9 cellular contexts compared by ENCODE assay signal in the genomic region with DNA sequence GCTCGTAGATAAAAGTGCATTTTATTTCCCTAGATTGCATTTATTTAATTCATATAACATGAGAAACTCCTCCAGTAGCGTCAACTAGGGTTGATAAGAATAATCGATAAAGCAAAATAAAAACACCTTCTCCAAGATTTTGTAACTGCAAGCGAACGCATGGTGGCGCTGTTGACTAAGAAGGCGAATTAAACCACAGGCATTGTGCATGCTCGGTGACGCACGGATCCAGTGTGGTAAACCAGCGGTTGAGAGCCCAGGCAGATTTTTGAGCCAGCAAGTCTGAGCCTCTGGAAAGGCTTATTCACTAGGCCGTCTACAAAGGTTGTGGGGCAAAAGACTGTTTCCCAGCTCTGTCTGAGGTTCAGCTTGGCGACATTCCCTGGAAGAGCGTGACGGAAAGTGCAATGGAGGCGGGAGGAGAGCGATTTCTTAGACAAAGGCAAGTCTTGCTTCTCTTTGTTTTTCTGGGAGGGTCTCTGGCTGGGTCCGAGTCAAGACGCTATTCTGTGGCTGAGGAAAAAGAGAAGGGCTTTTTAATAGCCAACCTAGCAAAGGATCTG. TPM values are rescaled to one million over a fixed set of nuclear protein-coding genes. Genes with fewer than 3 reads are reported as not detected.
DNase-seq lines count a peak whose midpoint lies in the region; ATAC-seq and TF ChIP-seq lines count a peak whose summit lies in the region.
"Had no signal": no experiment of that assay in that cellular context is flagged by ENCODE, and none has a peak within 500 bp of the region (broad histone marks: within the 10 kb centered on the region; RNA-seq: fewer than 3 reads in every experiment).

A gene (plus strand): TSS at position 231 of the 563 bp plus-strand sequence. CDS start 177 bp downstream, at position 408.

- H3K9ac ChIP-seq in ES-I3 (ENCODE audit: low read depth, low read length): peak within 1 kb of the TSS; percentile 25
- H3K9ac ChIP-seq in mammary epithelial cell (ENCODE audit: insufficient read depth, low read length): no peak within 1 kb of the TSS
- H3K9ac ChIP-seq in mesenchymal stem cell (ENCODE audit: low read length): peak within 1 kb of the TSS; percentile 66

- intact Hi-C loops in mammary epithelial cell (cut with micrococcal nuclease): no loop called here

- H2AFZ ChIP-seq in mammary epithelial cell (ENCODE audit: low read depth, low read length): peak within 1 kb of the TSS; percentile 42
- H2AFZ ChIP-seq in mesenchymal stem cell (ENCODE audit: low read depth, low read length): no peak within 1 kb of the TSS

- 39% methylated on average over 19 of the region's 19 CpGs for WGBS in mammary epithelial cell (ENCODE audit: low coverage, missing lambda C conversion rate)
- WGBS in mesenchymal stem cell: 70% methylated on average over 19 of the region's 19 CpGs

- H2BK12ac ChIP-seq in mesenchymal stem cell (ENCODE audit: low read length in 2 of 2): no peak within 1 kb of the TSS

- BruUV-seq in mammary epithelial cell (replicated peaks; lab: Mats Ljungman, UMichigan): no TSS peak

- no peak within 1 kb of the TSS for H4K91ac ChIP-seq in mesenchymal stem cell (ENCODE audit: low read length)

- H3K4me2 ChIP-seq in mammary epithelial cell (ENCODE audit: insufficient read depth, low read depth, low read length) (peak within 1 kb of the TSS; percentile 35), mesenchymal stem cell (ENCODE audit: low read length, poor library complexity, severe bottlenecking) (no peak within 1 kb of the TSS)

- no peak within 1 kb of the TSS for H3K4ac ChIP-seq in mesenchymal stem cell (ENCODE audit: low read depth in 1 of 2, low read length in 2 of 2)

- H3K4me1 ChIP-seq in ES-I3 (ENCODE audit: insufficient read depth, low read length): no peaks in the 10 kb centered on the region
- H3K4me1 ChIP-seq in mammary epithelial cell (ENCODE audit: insufficient read depth, low read length): no peaks in the 10 kb centered on the region
- H3K4me1 ChIP-seq in mesenchymal stem cell (ENCODE audit: control insufficient read depth, insufficient read depth, low read depth, low read length): peaks cover under 1% of the 10 kb centered on the region

- in situ Hi-C loops in mammary epithelial cell (cut with MboI; ENCODE audit: low sequenced_read_pairs in 2 of 2): no loop called here

- H2BK15ac ChIP-seq in mesenchymal stem cell (ENCODE audit: low read depth, poor library complexity, severe bottlenecking): no peak within 1 kb of the TSS

- H4K20me1 ChIP-seq in mammary epithelial cell (ENCODE audit: insufficient read depth, low read length): no peaks in the 10 kb centered on the region

- H3K4me3 ChIP-seq in mammary epithelial cell (replicated peaks in 1 of 3; ENCODE audit: insufficient read depth in 1 of 3, low read depth in 2 of 3, low read length in 3 of 3): peak within 1 kb of the TSS in 1 of 3 experiments; percentile 1
- H3K4me3 ChIP-seq in mesenchymal stem cell (ENCODE audit: insufficient read depth in 1 of 2, low read depth in 1 of 2, low read length in 2 of 2): peak within 1 kb of the TSS in 1 of 2 experiments; percentile 50

- dilution Hi-C loops in mammary epithelial cell (cut with HindIII; ENCODE audit: low sequenced_read_pairs): no loop called here

- H3K79me2 ChIP-seq in mammary epithelial cell (ENCODE audit: insufficient read depth, low read length): no peaks in the 10 kb centered on the region

- peak; percentile 36 to 52 for TF ChIP-seq CTCF in mammary epithelial cell (conservative IDR thresholded peaks at IDR 0.05 in 1 of 2, IDR thresholded peaks at IDR 0.05 in 1 of 2; ENCODE audit: extremely low read depth in 1 of 2, insufficient read depth in 1 of 2, low read depth in 1 of 2, low read length in 2 of 2)

- H4K8ac ChIP-seq in mesenchymal stem cell (ENCODE audit: low read length): no peak within 1 kb of the TSS

- no peaks in the 10 kb centered on the region for H3K27me3 ChIP-seq in mammary epithelial cell (ENCODE audit: insufficient read depth, low read length)
- no peaks in the 10 kb centered on the region for H3K27me3 ChIP-seq in mesenchymal stem cell (ENCODE audit: control insufficient read depth in 1 of 2, insufficient read depth in 1 of 2, low read length in 2 of 2)

- peaks cover 19% of the 10 kb centered on the region for H3K79me1 ChIP-seq in mesenchymal stem cell (replicated peaks; ENCODE audit: low read length, poor library complexity, severe bottlenecking)

- ATAC-seq in HG03354 (IDR thresholded peaks at IDR 0.05; ENCODE audit: poor library complexity, severe bottlenecking, unreplicated experiment) (no peak), GM21381 (IDR thresholded peaks at IDR 0.05; ENCODE audit: unreplicated experiment) (no peak)

- no peak within 1 kb of the TSS for H3K14ac ChIP-seq in mesenchymal stem cell (ENCODE audit: low read length in 2 of 2)

- CTCF ChIA-PET in mammary epithelial cell (lab: Charles Lee; ENCODE audit: low non-redundant PET): no interaction called here

- H3K27ac ChIP-seq in mammary epithelial cell (ENCODE audit: insufficient read depth, low read depth, low read length) (no peak within 1 kb of the TSS), mesenchymal stem cell (ENCODE audit: low read length, poor library complexity, severe bottlenecking) (no peak within 1 kb of the TSS)

- DNase-seq in NCI-H2107 (lab: John Stamatoyannopoulos, UW) (peak; percentile 70), mammary epithelial cell (peak; percentile 48), mesenchymal stem cell (peak; percentile 38), NCI-H1694 treated with DMSO at 0.1 percent for 48 hours (lab: John Stamatoyannopoulos, UW) (no peak), DMS114 treated with DMSO at 0.1 percent for 48 hours (lab: John Stamatoyannopoulos, UW; ENCODE audit: unreplicated experiment) (no peak)
- DNase-seq: naive B cell had no signal

- H3K9me3 ChIP-seq in ES-I3 (ENCODE audit: control insufficient read depth, insufficient read depth, low read length): no peaks in the 10 kb centered on the region
- peaks cover 21% of the 10 kb centered on the region for H3K9me3 ChIP-seq in mammary epithelial cell (replicated peaks; ENCODE audit: insufficient read depth, low read length)
- H3K9me3 ChIP-seq in mesenchymal stem cell (ENCODE audit: control insufficient read depth, low read length): peaks cover 29% of the 10 kb centered on the region

- H3K23ac ChIP-seq in mesenchymal stem cell (ENCODE audit: low read length in 2 of 2): no peak within 1 kb of the TSS

- H3K36me3 ChIP-seq in ES-I3 (ENCODE audit: insufficient read depth, low read length) (no peaks in the 10 kb centered on the region), mammary epithelial cell (ENCODE audit: insufficient read depth, low read length) (no peaks in the 10 kb centered on the region), mesenchymal stem cell (ENCODE audit: control insufficient read depth in 1 of 2, insufficient read depth in 2 of 2, low read depth in 1 of 2, low read length in 2 of 2) (peaks cover 0 to 37% of the 10 kb centered on the region in 2 experiments)

- H2AK5ac ChIP-seq in mesenchymal stem cell (ENCODE audit: low read length, severe bottlenecking): no peak within 1 kb of the TSS

- no peak within 1 kb of the TSS for H2BK5ac ChIP-seq in mesenchymal stem cell (ENCODE audit: low read depth, low read length, poor library complexity, severe bottlenecking)

- no peak within 1 kb of the TSS for H3K18ac ChIP-seq in mesenchymal stem cell (ENCODE audit: low read depth in 1 of 2, low read length in 2 of 2)

- H2BK120ac ChIP-seq in mesenchymal stem cell (ENCODE audit: low read depth, low read length): no peak within 1 kb of the TSS

RNA-seq across cellular contexts. Expression of the gene that starts here (rescaled TPM):
- 1 to 10 TPM in 1 of 2 donors, under 1 TPM in 1; 0.31 to 1.0 TPM for total RNA-seq in mammary epithelial cell
- polyA plus RNA-seq in mammary epithelial cell: 0.15 TPM
- polyA minus RNA-seq in mammary epithelial cell: not detected
- 1.4 TPM for polyA plus RNA-seq in mesenchymal stem cell (2013, experiment 1 of 2)
- 1.5 TPM for polyA plus RNA-seq in mesenchymal stem cell (2013, experiment 2 of 2)

Comparison
In these comparisons a context has a peak if more than half of its experiments do, and no peak if none do; other contexts are left out.
1. DNase-seq: peak in NCI-H2107 (single experiment), mammary epithelial cell (single experiment) and mesenchymal stem cell (single experiment); none in NCI-H1694 treated with DMSO at 0.1 percent for 48 hours (single experiment) and DMS114 treated with DMSO at 0.1 percent for 48 hours (single experiment).